ENCODE assay signal across 8 cellular contexts in genomic region chr16:56617212-56618085, GRCh38. TPM values are rescaled to one million over a fixed set of nuclear protein-coding genes. Genes with fewer than 3 reads are reported as not detected.
DNase-seq lines count a peak whose midpoint lies in the region; ATAC-seq, FAIRE-seq and TF ChIP-seq lines count a peak whose summit lies in the region.

No MANE protein-coding gene starts in this region.

- H3K4me1 ChIP-seq in H1 (replicated peaks in 1 of 4; ENCODE audit: control insufficient read depth in 3 of 4, insufficient read depth in 4 of 4, low read length in 3 of 4) = peaks cover 0 to 18% (median 12%) of the 10 kb centered on the region in 4 experiments; a peak in 6 of 7 replicates

- H3K27ac ChIP-seq in H1 (ENCODE audit: low read depth, low read length) = no peak overlapping the region

- peaks cover 5% of the 10 kb centered on the region; the same call in 1 of the 2 replicates for H3K23me2 ChIP-seq in H1 (ENCODE audit: low read depth, low read length)

- H4K8ac ChIP-seq in H1 (ENCODE audit: extremely low read depth, insufficient read depth, low read length) = no peak overlapping the region

- peak overlapping the region; percentile 71 to 77 for H3K4me3 Mint-ChIP-seq in stimulated activated naive CD8-positive, alpha-beta T cell treated with anti-CD3 and anti-CD28 coated beads, Interleukin-15, amount 100 ng/mL, for 72 hours

- peaks cover 36% of the 10 kb centered on the region for H3K27me3 Mint-ChIP-seq in stimulated activated naive CD8-positive, alpha-beta T cell treated with anti-CD3 and anti-CD28 coated beads, Interleukin-15, amount 100 ng/mL, for 72 hours

- no peak overlapping the region for H3K4ac ChIP-seq in H1 (replicated peaks; ENCODE audit: insufficient read length, low read depth, low read length)

- no peaks in the 10 kb centered on the region for H3K36me3 ChIP-seq in H1 (ENCODE audit: control insufficient read depth in 2 of 4, insufficient read depth in 4 of 4, low read length in 3 of 4)

- H3K4me2 ChIP-seq in H1 (ENCODE audit: insufficient read depth in 1 of 2, low read depth in 2 of 2, low read length in 2 of 2) = peak overlapping the region; percentile 84 to 88

- DNase-seq in EH (ENCODE audit: low read depth) (peak; percentile 73), H1 (ENCODE audit: low read depth in 1 of 2, low spot score in 2 of 2) (peak in 1 of 2 experiments; percentile 70), mesenteric fat pad (ENCODE audit: low spot score) (peak; percentile 92), iPS-NIHi7 (ENCODE audit: extremely low spot score) (no peak)
- DNase-seq in stimulated activated naive CD8-positive, alpha-beta T cell treated with anti-CD3 and anti-CD28 coated beads, Interleukin-15, amount 100 ng/mL, for 72 hours = peak; percentile 66 to 69

- peak overlapping the region; percentile 55 for H3K4me3 ChIP-seq in WI38 (ENCODE audit: low read depth, low read length)
- H3K4me3 ChIP-seq in H1 (ENCODE audit: extremely low read depth in 1 of 4, insufficient read depth in 2 of 4, low read depth in 3 of 4, low read length in 4 of 4) = peak overlapping the region; percentile 34 to 57 (median 41)

- no peak overlapping the region for H3K23ac ChIP-seq in H1 (ENCODE audit: insufficient read length)

- H3K79me2 ChIP-seq in H1 (ENCODE audit: control insufficient read depth in 1 of 2, insufficient read depth in 2 of 2, low read length in 2 of 2) = no peaks in the 10 kb centered on the region

- no peak for FAIRE-seq in H1 (lab: Jason Lieb, UNC)

- no peaks in the 10 kb centered on the region for H3K9me3 ChIP-seq in H1 (ENCODE audit: insufficient read depth in 2 of 2, low read depth in 1 of 2, low read length in 1 of 2)

- no peak for TF ChIP-seq POLR2A in H1 (IDR thresholded peaks at IDR 0.05; ENCODE audit: control extremely low read depth in 1 of 2, low read depth in 2 of 2, low read length in 2 of 2)

- H3K56ac ChIP-seq in H1 (replicated peaks; ENCODE audit: insufficient read length, low read depth, low read length) = no peak overlapping the region

- TF ChIP-seq EP300 in H1 (IDR thresholded peaks at IDR 0.05; ENCODE audit: borderline replicate concordance in 1 of 2, low read depth in 2 of 2, low read length in 2 of 2) = no peak

- peak overlapping the region; percentile 89 for H4K91ac ChIP-seq in H1 (replicated peaks; ENCODE audit: insufficient read length, low read length)

- H3K9me3 Mint-ChIP-seq in stimulated activated naive CD8-positive, alpha-beta T cell treated with anti-CD3 and anti-CD28 coated beads, Interleukin-15, amount 100 ng/mL, for 72 hours = no peaks in the 10 kb centered on the region

- H2BK15ac ChIP-seq in H1 (ENCODE audit: low read length) = peak overlapping the region; percentile 36; the same call in 1 of the 2 replicates

- H4K5ac ChIP-seq in H1 (ENCODE audit: insufficient read length, low read depth, low read length) = no peak overlapping the region

- peak overlapping the region; percentile 72; the same call in 1 of the 2 replicates for H3K18ac ChIP-seq in H1 (ENCODE audit: extremely low read depth, low read length)

- peaks cover 2 to 6% of the 10 kb centered on the region in 2 experiments for H4K20me1 ChIP-seq in H1 (replicated peaks in 1 of 2; ENCODE audit: control insufficient read depth in 1 of 2, insufficient read depth in 2 of 2, low read length in 2 of 2)

- no peak overlapping the region for H2BK120ac ChIP-seq in H1 (replicated peaks; ENCODE audit: low read depth, low read length)

- peak overlapping the region; percentile 37 to 48 for H3K27ac Mint-ChIP-seq in stimulated activated naive CD8-positive, alpha-beta T cell treated with anti-CD3 and anti-CD28 coated beads, Interleukin-15, amount 100 ng/mL, for 72 hours

- H3K4me1 Mint-ChIP-seq in stimulated activated naive CD8-positive, alpha-beta T cell treated with anti-CD3 and anti-CD28 coated beads, Interleukin-15, amount 100 ng/mL, for 72 hours = peaks cover 52% of the 10 kb centered on the region

- H3K79me1 ChIP-seq in H1 (ENCODE audit: low read depth, low read length) = no peaks in the 10 kb centered on the region

- peak overlapping the region; percentile 50; the same call in 1 of the 2 replicates for H2BK12ac ChIP-seq in H1 (ENCODE audit: low read depth, low read length)

- H2AK5ac ChIP-seq in H1 (ENCODE audit: low read depth, low read length) = no peak overlapping the region; the same call in 1 of the 2 replicates

- peak overlapping the region; percentile 38; the same call in 1 of the 2 replicates for H2AFZ ChIP-seq in H1 (ENCODE audit: low read length)

- TF ChIP-seq CTCF in WI38 (IDR thresholded peaks at IDR 0.05; ENCODE audit: low read depth, low read length) (no peak), H1 (IDR thresholded peaks at IDR 0.05; ENCODE audit: control extremely low read depth in 1 of 3, insufficient read depth in 1 of 3, low read depth in 1 of 3, low read length in 3 of 3) (no peak)

- no peak for TF ChIP-seq RAD21 in H1 (IDR thresholded peaks at IDR 0.05 in 1 of 2, conservative IDR thresholded peaks at IDR 0.05 in 1 of 2; ENCODE audit: low read depth in 2 of 2, low read length in 2 of 2)

- peak; percentile 75 for ATAC-seq in stimulated activated naive CD8-positive, alpha-beta T cell treated with anti-CD3 and anti-CD28 coated beads, Interleukin-15, amount 100 ng/mL, for 72 hours
- ATAC-seq in HG02642 (IDR thresholded peaks at IDR 0.05; ENCODE audit: poor library complexity, unreplicated experiment) = no peak
- no peak for ATAC-seq in HG03097 (IDR thresholded peaks at IDR 0.05; ENCODE audit: low FRiP score, unreplicated experiment)

- no peak overlapping the region for H2BK5ac ChIP-seq in H1 (ENCODE audit: low read depth, low read length)

- no peak overlapping the region for H3K9ac ChIP-seq in H1 (replicated peaks in 1 of 4; ENCODE audit: extremely low read depth in 1 of 4, low read depth in 3 of 4, low read length in 3 of 4)

- peaks cover 35 to 74% (median 65%) of the 10 kb centered on the region in 4 experiments for H3K27me3 ChIP-seq in H1 (replicated peaks in 1 of 4; ENCODE audit: control insufficient read depth in 3 of 4, extremely low read depth in 1 of 4, insufficient read depth in 3 of 4, low read length in 3 of 4)

- CTCF ChIA-PET in H1 (lab: Charles Lee; ENCODE audit: partially characterized antibody) = interaction anchor here (0.9 to 3.2 kb wide), 10 partner anchors 10 to 60 kb away, joined by 3 to 12 read pairs (median 6); partner anchors contain the start of genes MT1G and MT1M

- H3K14ac ChIP-seq in H1 (ENCODE audit: insufficient read length) = no peak overlapping the region

- WGBS in H1 (ENCODE audit: extremely low coverage in 1 of 2, insufficient coverage in 1 of 2, insufficient read length in 1 of 2, insufficient replicate concordance in 2 of 2, low coverage in 1 of 2, low lambda C conversion rate in 2 of 2, missing lambda C conversion rate in 1 of 2), 2 experiments = 6% methylated on average over 41 of the region's 41 CpGs; no CpG with 5 or more reads in 1 of the 2 experiments

- POLR2A ChIA-PET in H1 (lab: Charles Lee; ENCODE audit: partially characterized antibody) = interaction anchor here (0.6 to 3.9 kb wide), 10 partner anchors 9 to 85 kb away, joined by 3 to 31 read pairs (median 4); partner anchors contain the start of genes MT1E and MT2A

- H2BK20ac ChIP-seq in H1 (ENCODE audit: low read length) = peak overlapping the region; percentile 43; the same call in 1 of the 2 replicates

RNA-seq across cellular contexts. Expression of gene MT1E, which starts 8.1 kb away (rescaled TPM):
- total RNA-seq in H1 (2021; fragmentation: NEBNext Ultra II Directional; extraction: Animal tissue kit (Norgen Biotek cat#: 25700)) = 3.5 and 7.9 TPM in 2 replicates
- polyA plus RNA-seq in H1 (2011; rRNA removed) = 109 and 117 TPM in 2 replicates
- polyA plus RNA-seq in H1 (2011; cell fraction: cytosol; rRNA removed) = 255 TPM
- 53.0 TPM for polyA plus RNA-seq in H1 (2011; cell fraction: nucleus; rRNA removed)
- 61.1 to 122 TPM (median 93.3 TPM) in 4 replicates for polyA plus RNA-seq in H1 (2012, experiment 1 of 2)
- polyA plus RNA-seq in H1 (2012, experiment 2 of 2) = 263 TPM
- polyA plus RNA-seq in H1 (2013, experiment 1 of 2) = 64.0 TPM
- 72.0 TPM for polyA plus RNA-seq in H1 (2013, experiment 2 of 2)
- polyA minus RNA-seq in H1 (2011; rRNA and poly(A)+ RNA removed) = 15.8 and 21.0 TPM in 2 replicates
- polyA minus RNA-seq in H1 (2011; cell fraction: cytosol; rRNA and poly(A)+ RNA removed) = 24.5 TPM
- polyA minus RNA-seq in H1 (2011; cell fraction: nucleus; rRNA and poly(A)+ RNA removed) = 16.6 TPM
- total RNA-seq in mesenteric fat pad = 410 TPM

RNA-seq across cellular contexts. Expression of gene MT2A, which starts 9.1 kb away (rescaled TPM):
- 9.2 and 9.5 TPM in 2 replicates for total RNA-seq in H1 (2021; fragmentation: NEBNext Ultra II Directional; extraction: Animal tissue kit (Norgen Biotek cat#: 25700))
- 23.2 and 30.1 TPM in 2 replicates for polyA plus RNA-seq in H1 (2011; rRNA removed)
- polyA plus RNA-seq in H1 (2011; cell fraction: cytosol; rRNA removed) = 12.8 TPM
- polyA plus RNA-seq in H1 (2011; cell fraction: nucleus; rRNA removed) = 21.1 TPM
- polyA plus RNA-seq in H1 (2012, experiment 1 of 2) = 92.5 to 136 TPM (median 103 TPM) in 4 replicates
- 50.9 TPM for polyA plus RNA-seq in H1 (2012, experiment 2 of 2)
- 278 TPM for polyA plus RNA-seq in H1 (2013, experiment 1 of 2)
- polyA plus RNA-seq in H1 (2013, experiment 2 of 2) = 279 TPM
- polyA minus RNA-seq in H1 (2011; rRNA and poly(A)+ RNA removed) = 3.3 and 4.2 TPM in 2 replicates
- polyA minus RNA-seq in H1 (2011; cell fraction: cytosol; rRNA and poly(A)+ RNA removed) = 24.2 TPM
- polyA minus RNA-seq in H1 (2011; cell fraction: nucleus; rRNA and poly(A)+ RNA removed) = 5.4 TPM
- 2,392 TPM for total RNA-seq in mesenteric fat pad

RNA-seq across cellular contexts. Expression of gene MT1M, which starts 15.0 kb away (rescaled TPM):
- not detected in 2 replicates for total RNA-seq in H1 (2021; fragmentation: NEBNext Ultra II Directional; extraction: Animal tissue kit (Norgen Biotek cat#: 25700))
- polyA plus RNA-seq in H1 (2011; rRNA removed) = 1.7 and 2.1 TPM in 2 replicates
- polyA plus RNA-seq in H1 (2011; cell fraction: cytosol; rRNA removed) = 1.4 TPM
- polyA plus RNA-seq in H1 (2011; cell fraction: nucleus; rRNA removed) = 2.3 TPM
- 2.2 to 7.4 TPM (median 3.0 TPM) in 4 replicates for polyA plus RNA-seq in H1 (2012, experiment 1 of 2)
- 3.1 TPM for polyA plus RNA-seq in H1 (2012, experiment 2 of 2)
- polyA plus RNA-seq in H1 (2013, experiment 1 of 2) = 7.4 TPM
- polyA plus RNA-seq in H1 (2013, experiment 2 of 2) = 7.4 TPM
- polyA minus RNA-seq in H1 (2011; rRNA and poly(A)+ RNA removed) = 0.73 and 0.93 TPM in 2 replicates
- not detected for polyA minus RNA-seq in H1 (2011; cell fraction: cytosol; rRNA and poly(A)+ RNA removed)
- polyA minus RNA-seq in H1 (2011; cell fraction: nucleus; rRNA and poly(A)+ RNA removed) = not detected
- total RNA-seq in mesenteric fat pad = 367 TPM

RNA-seq across cellular contexts. Expression of gene MT1A, which starts 21.0 kb away (rescaled TPM):
- not detected in 2 replicates for total RNA-seq in H1 (2021; fragmentation: NEBNext Ultra II Directional; extraction: Animal tissue kit (Norgen Biotek cat#: 25700))
- polyA plus RNA-seq in H1 (2011; rRNA removed) = not detected in 2 replicates
- not detected for polyA plus RNA-seq in H1 (2011; cell fraction: cytosol; rRNA removed)
- polyA plus RNA-seq in H1 (2011; cell fraction: nucleus; rRNA removed) = not detected
- not detected in 4 replicates for polyA plus RNA-seq in H1 (2012, experiment 1 of 2)
- polyA plus RNA-seq in H1 (2012, experiment 2 of 2) = not detected
- polyA plus RNA-seq in H1 (2013, experiment 1 of 2) = 2.4 TPM
- 1.4 TPM for polyA plus RNA-seq in H1 (2013, experiment 2 of 2)
- polyA minus RNA-seq in H1 (2011; rRNA and poly(A)+ RNA removed) = not detected in 2 replicates
- polyA minus RNA-seq in H1 (2011; cell fraction: cytosol; rRNA and poly(A)+ RNA removed) = not detected
- not detected for polyA minus RNA-seq in H1 (2011; cell fraction: nucleus; rRNA and poly(A)+ RNA removed)
- 769 TPM for total RNA-seq in mesenteric fat pad

RNA-seq across cellular contexts. Expression of gene MT3, which starts 28.1 kb away (rescaled TPM):
- total RNA-seq in H1 (2021; fragmentation: NEBNext Ultra II Directional; extraction: Animal tissue kit (Norgen Biotek cat#: 25700)) = not detected in 2 replicates
- 0.17 TPM in 1 of 2 replicates, not detected in the other for polyA plus RNA-seq in H1 (2011; rRNA removed)
- not detected for polyA plus RNA-seq in H1 (2011; cell fraction: cytosol; rRNA removed)
- not detected for polyA plus RNA-seq in H1 (2011; cell fraction: nucleus; rRNA removed)
- not detected in 4 replicates for polyA plus RNA-seq in H1 (2012, experiment 1 of 2)
- not detected for polyA plus RNA-seq in H1 (2012, experiment 2 of 2)
- 0.18 TPM for polyA plus RNA-seq in H1 (2013, experiment 1 of 2)
- 0.17 TPM for polyA plus RNA-seq in H1 (2013, experiment 2 of 2)
- polyA minus RNA-seq in H1 (2011; rRNA and poly(A)+ RNA removed) = 1.8 TPM in 1 of 2 replicates, not detected in the other
- polyA minus RNA-seq in H1 (2011; cell fraction: cytosol; rRNA and poly(A)+ RNA removed) = not detected
- not detected for polyA minus RNA-seq in H1 (2011; cell fraction: nucleus; rRNA and poly(A)+ RNA removed)
- total RNA-seq in mesenteric fat pad = not detected

Comparison
In these comparisons a context has a peak if more than half of its experiments do, and no peak if none do; other contexts are left out.
1. RNA of gene MT1E, which starts 8.1 kb away (total RNA-seq): 410 TPM in mesenteric fat pad (single experiment); 3.5 to 7.9 TPM in H1; every median in the first group is over 10 times any median in the second.
2. RNA of gene MT2A, which starts 9.1 kb away (total RNA-seq): 2,392 TPM in mesenteric fat pad (single experiment); 9.2 to 9.5 TPM in H1; every median in the first group is over 100 times any median in the second.
3. RNA of gene MT1M, which starts 15.0 kb away (total RNA-seq): 367 TPM in mesenteric fat pad (single experiment); not detected in H1; every median in the first group is over 100 times any median in the second.